34 cellular contexts compared by ENCODE assay signal in the genomic region with DNA sequence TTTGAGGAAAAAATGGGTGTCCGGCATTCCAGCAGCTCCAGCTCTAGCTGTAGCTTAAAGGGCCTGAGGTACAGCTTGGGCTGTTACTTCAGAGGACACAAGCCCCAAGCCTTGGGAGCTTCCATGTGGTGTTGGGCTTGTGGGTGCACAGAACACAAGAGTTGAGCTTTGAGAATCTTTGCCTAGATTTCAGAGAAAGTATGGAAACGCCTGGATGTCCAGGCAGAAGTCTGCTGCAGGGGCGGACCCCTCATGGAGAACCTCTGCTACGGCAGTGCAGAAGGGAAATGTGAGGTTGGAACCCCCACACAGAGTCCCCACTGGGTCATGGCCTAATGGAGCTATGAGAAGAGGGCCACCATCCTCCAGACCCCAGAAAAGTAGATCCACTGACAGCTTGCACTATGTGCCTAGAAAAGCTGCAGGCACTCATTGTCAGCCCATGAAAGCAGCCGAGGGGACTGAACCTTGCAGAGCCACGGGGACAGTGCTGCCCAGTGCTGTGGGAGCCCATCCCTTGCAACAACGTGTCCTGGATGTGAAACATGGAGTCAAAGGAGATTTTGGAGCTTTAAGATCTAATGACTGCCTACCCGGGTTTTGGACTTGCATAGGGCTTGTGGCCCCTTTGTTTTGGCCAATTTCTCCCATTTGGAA.
"Had no signal": no experiment of that assay in that cellular context is flagged by ENCODE, and none has a peak within 500 bp of the region (broad histone marks: within the 10 kb centered on the region; RNA-seq: fewer than 3 reads in every experiment).

No MANE protein-coding gene starts in this region.

- H3K27ac ChIP-seq: adrenal gland, body of pancreas, colonic mucosa, esophagus squamous epithelium, WERI-Rb-1 had no signal

- DNase-seq: activated B cell treated with CpG ODN at 0.5 μM for 24 hours; activated CD4-positive, alpha-beta memory T cell treated with anti-CD3 and anti-CD28 coated beads for 36 hours; activated CD4-positive, alpha-beta T cell treated with anti-CD3 and anti-CD28 coated beads for 48 hours; activated CD4-positive, alpha-beta T cell treated with anti-CD3 and anti-CD28 coated beads, Interleukin-2, amount 50 U/mL, for 1 hour; activated CD8-positive, alpha-beta memory T cell treated with anti-CD3 and anti-CD28 coated beads, Interleukin-2, amount 10 ng/mL, durations not matched to agents 7 days and 5 days; activated CD8-positive, alpha-beta memory T cell treated with anti-CD3 and anti-CD28 coated beads, Interleukin-2, amount 50 U/mL, for 4 hours; activated CD8-positive, alpha-beta T cell treated with anti-CD3 and anti-CD28 coated beads, Interleukin-2, amount 10 ng/mL, durations not matched to agents 7 days and 5 days; activated effector memory CD4-positive, alpha-beta T cell treated with anti-CD3 and anti-CD28 coated beads, Interleukin-2, amount 50 U/mL, for 16 hours; activated naive CD4-positive, alpha-beta T cell treated with anti-CD3 and anti-CD28 coated beads for 36 hours; activated naive CD8-positive, alpha-beta T cell treated with anti-CD3 and anti-CD28 coated beads for 36 hours; activated naive CD8-positive, alpha-beta T cell treated with anti-CD3 and anti-CD28 coated beads, Interleukin-2, amount 50 U/mL, for 24 hours; activated T-cell treated with anti-CD3 and anti-CD28 coated beads, Interleukin-2, amount 50 U/mL, for 1 hour; activated T-cell treated with anti-CD3 and anti-CD28 coated beads, Interleukin-2, amount 50 U/mL, for 48 hours; adrenal gland; amygdala; aorta; body of pancreas; central memory CD4-positive, alpha-beta T cell; cerebellar nuclear complex; colonic mucosa; effector CD8-positive, alpha-beta T cell; erythroblast; esophagus squamous epithelium; foreskin melanocyte; T-helper 1 cell; T-helper 17 cell; T1000; WERI-Rb-1 had no signal

- H3K4me1 Mint-ChIP-seq: activated CD8-positive, alpha-beta memory T cell treated with anti-CD3 and anti-CD28 coated beads, Interleukin-2, amount 10 ng/mL, durations not matched to agents 7 days and 5 days had no signal

- H3K4me1 ChIP-seq: body of pancreas, colonic mucosa had no signal

- H3K36me3 ChIP-seq: adrenal gland, cardiac muscle cell, colonic mucosa, WERI-Rb-1 had no signal

- H3K4me3 ChIP-seq: adrenal gland, body of pancreas, cardiac muscle cell, colonic mucosa, esophagus squamous epithelium had no signal

- ATAC-seq: activated CD4-positive, CD25-positive, alpha-beta regulatory T cell treated with anti-CD3 and anti-CD28 coated beads, Interleukin-2, amount 50 U/mL, for 24 hours; activated CD8-positive, alpha-beta memory T cell treated with anti-CD3 and anti-CD28 coated beads, Interleukin-2, amount 10 ng/mL, durations not matched to agents 7 days and 5 days; activated CD8-positive, alpha-beta T cell treated with anti-CD3 and anti-CD28 coated beads, Interleukin-2, amount 10 ng/mL, durations not matched to agents 7 days and 5 days; activated naive CD8-positive, alpha-beta T cell treated with anti-CD3 and anti-CD28 coated beads, Interleukin-2, amount 50 U/mL, for 24 hours; body of pancreas; T-helper 17 cell had no signal

- H3K9me3 ChIP-seq: colonic mucosa had no signal

- H3K27ac Mint-ChIP-seq: activated B cell treated with CpG ODN at 0.5 μM for 24 hours; activated CD4-positive, alpha-beta memory T cell treated with anti-CD3 and anti-CD28 coated beads for 36 hours; activated CD8-positive, alpha-beta memory T cell treated with anti-CD3 and anti-CD28 coated beads, Interleukin-2, amount 10 ng/mL, durations not matched to agents 7 days and 5 days; activated CD8-positive, alpha-beta T cell treated with anti-CD3 and anti-CD28 coated beads, Interleukin-2, amount 10 ng/mL, durations not matched to agents 7 days and 5 days; activated naive CD4-positive, alpha-beta T cell treated with anti-CD3 and anti-CD28 coated beads for 36 hours; activated naive CD4-positive, alpha-beta T cell treated with anti-CD3 and anti-CD28 coated beads, Interleukin-2, amount 50 U/mL, for 24 hours; activated naive CD8-positive, alpha-beta T cell treated with anti-CD3 and anti-CD28 coated beads for 36 hours; activated T-helper 1 cell treated with anti-CD3 and anti-CD28 coated beads, Interleukin-12 subunit alpha, Interleukin-12 subunit beta, Interleukin-2, Interleukin-4 antibody, amounts not matched to agents 30 ng/mL and 10 ng/mL and 1 ng/mL, durations not matched to agents 14 hours and 24 hours and 36 hours; activated T-helper 2 cell treated with anti-CD3 and anti-CD28 coated beads, Interferon-gamma antibody, Interleukin-2, Interleukin-4, amounts not matched to agents 10 μg/mL and 5 μg/mL and 100 μg/mL, durations not matched to agents 14 hours and 24 hours and 36 hours; T-helper 17 cell; T-helper 2 cell treated with Interferon-gamma antibody and Interleukin-4, amounts not matched to agents 5 μg/mL and 100 μg/mL, for 36 hours had no signal

- H3K4me3 Mint-ChIP-seq: activated B cell treated with CpG ODN at 0.5 μM for 24 hours; activated CD4-positive, alpha-beta memory T cell treated with anti-CD3 and anti-CD28 coated beads for 36 hours; activated CD8-positive, alpha-beta memory T cell treated with anti-CD3 and anti-CD28 coated beads, Interleukin-2, amount 10 ng/mL, durations not matched to agents 7 days and 5 days; activated CD8-positive, alpha-beta T cell treated with anti-CD3 and anti-CD28 coated beads, Interleukin-2, amount 10 ng/mL, durations not matched to agents 7 days and 5 days; activated naive CD4-positive, alpha-beta T cell treated with anti-CD3 and anti-CD28 coated beads for 36 hours; activated naive CD4-positive, alpha-beta T cell treated with anti-CD3 and anti-CD28 coated beads, Interleukin-2, amount 50 U/mL, for 24 hours; activated naive CD8-positive, alpha-beta T cell treated with anti-CD3 and anti-CD28 coated beads for 36 hours; activated naive CD8-positive, alpha-beta T cell treated with anti-CD3 and anti-CD28 coated beads, Interleukin-2, amount 50 U/mL, for 24 hours; activated T-helper 1 cell treated with anti-CD3 and anti-CD28 coated beads, Interleukin-12 subunit alpha, Interleukin-12 subunit beta, Interleukin-2, Interleukin-4 antibody, amounts not matched to agents 30 ng/mL and 10 ng/mL and 1 ng/mL, durations not matched to agents 14 hours and 24 hours and 36 hours; T-helper 17 cell; T-helper 2 cell treated with Interferon-gamma antibody and Interleukin-4, amounts not matched to agents 5 μg/mL and 100 μg/mL, for 36 hours had no signal

- H3K27me3 Mint-ChIP-seq: activated B cell treated with CpG ODN at 0.5 μM for 24 hours; activated CD4-positive, alpha-beta memory T cell treated with anti-CD3 and anti-CD28 coated beads for 36 hours; activated CD8-positive, alpha-beta memory T cell treated with anti-CD3 and anti-CD28 coated beads, Interleukin-2, amount 10 ng/mL, durations not matched to agents 7 days and 5 days; activated naive CD4-positive, alpha-beta T cell treated with anti-CD3 and anti-CD28 coated beads, Interleukin-2, amount 50 U/mL, for 24 hours; activated naive CD8-positive, alpha-beta T cell treated with anti-CD3 and anti-CD28 coated beads for 36 hours; activated naive CD8-positive, alpha-beta T cell treated with anti-CD3 and anti-CD28 coated beads, Interleukin-2, amount 50 U/mL, for 24 hours; T-helper 17 cell had no signal

- H3K27me3 ChIP-seq: adrenal gland, body of pancreas, cardiac muscle cell, colonic mucosa, esophagus squamous epithelium had no signal
